ENCODE assay signal across 8 cellular contexts in the genomic region with DNA sequence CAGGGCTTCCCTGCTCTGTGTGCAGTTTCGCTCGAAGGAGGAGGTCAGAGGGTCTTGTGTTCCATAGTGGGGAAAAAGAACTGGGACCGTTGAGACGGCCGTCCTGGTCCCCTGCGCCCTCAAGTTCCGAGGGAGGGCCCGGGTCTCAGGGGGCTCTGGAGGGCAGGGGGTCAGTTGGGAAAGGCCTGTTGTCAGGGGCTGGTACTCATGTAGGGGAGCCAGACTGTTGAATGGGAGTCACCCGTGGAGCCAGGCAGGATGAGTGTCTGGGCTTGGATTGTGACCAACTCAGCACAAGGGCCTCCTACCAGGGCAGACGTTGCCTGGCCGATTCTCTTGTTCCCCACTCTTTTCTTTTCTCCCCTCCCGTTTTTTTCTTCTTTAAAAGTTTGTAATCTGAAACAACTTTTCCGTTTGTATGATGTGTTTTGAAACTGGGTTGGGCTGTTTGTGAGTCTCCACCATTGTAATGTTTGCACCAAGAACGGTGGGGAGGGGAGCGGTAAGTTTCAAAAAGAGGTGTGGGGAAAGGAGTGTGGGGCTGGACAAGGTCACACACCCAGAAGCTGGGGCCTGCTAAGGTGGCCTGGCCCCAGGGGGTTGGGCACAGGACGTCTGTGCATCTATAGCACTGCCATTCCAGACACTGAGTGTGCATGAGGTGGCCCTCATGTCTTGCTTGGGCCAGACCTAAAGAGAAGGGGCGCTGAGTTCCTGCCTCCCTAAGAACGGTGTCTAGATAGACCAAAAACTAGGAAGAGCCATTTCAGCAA. TPM values are rescaled to one million over a fixed set of nuclear protein-coding genes. Genes with fewer than 3 reads are reported as not detected.
DNase-seq lines count a peak whose midpoint lies in the region; ATAC-seq and TF ChIP-seq lines count a peak whose summit lies in the region.

No MANE protein-coding gene starts in this region.

- H2BK15ac ChIP-seq in IMR-90 (ENCODE audit: low read depth, low read length) = no peak overlapping the region

- no peaks in the 10 kb centered on the region for H3K27me3 ChIP-seq in IMR-90 (ENCODE audit: control insufficient read depth, insufficient read depth, low read length)
- no peaks in the 10 kb centered on the region for H3K27me3 ChIP-seq in heart left ventricle
- no peaks in the 10 kb centered on the region for H3K27me3 ChIP-seq in prostate gland (replicated peaks; ENCODE audit: insufficient read depth)

- H3K4me3 ChIP-seq in IMR-90 (ENCODE audit: insufficient read depth, low read depth, low read length) (peak overlapping the region; percentile 90), heart left ventricle (peak overlapping the region; percentile 51 to 98 (median 77)), prostate gland (peak overlapping the region; percentile 64 to 68)

- intact Hi-C loops in IMR-90 (cut with micrococcal nuclease) = loop anchor here (1.0 to 5.0 kb wide), 4 partner anchors 75 to 215 kb away; a partner anchor contains a TSS
- intact Hi-C loops in heart left ventricle (cut with DNase I) = loop anchor here in 6 of 10 donors (5.0 to 10.0 kb wide), 4 partner anchors 75 to 218 kb away; no protein-coding TSS in a partner anchor
- intact Hi-C loops in prostate gland (cut with DNase I) = loop anchor here (5.0 kb wide), 1 partner anchor 80 kb away; no protein-coding TSS in a partner anchor

- peak; percentile 79 for DNase-seq in EH (ENCODE audit: low read depth)
- peak; percentile 77 for DNase-seq in IMR-90
- DNase-seq in heart left ventricle = peak; percentile 46 to 71 (median 61)
- peak; percentile 16 for DNase-seq in prostate gland (ENCODE audit: low spot score)
- DNase-seq in ecto neural progenitor cell (ENCODE audit: low spot score) = no peak
- DNase-seq in KG1 (lab: John Stamatoyannopoulos, UW) = no peak

- in situ Hi-C loops in IMR-90 (cut with MboI; ENCODE audit: low sequenced_read_pairs) = loop anchor here (5.0 to 25.0 kb wide), 2 partner anchors 75 to 270 kb away; no protein-coding TSS in a partner anchor

- H3K14ac ChIP-seq in IMR-90 (replicated peaks; ENCODE audit: low read depth, low read length) = peak overlapping the region; percentile 85

- H3K27ac Mint-ChIP-seq in activated naive CD4-positive, alpha-beta T cell treated with anti-CD3 and anti-CD28 coated beads, Interleukin-2, amount 50 U/mL, for 24 hours = peak overlapping the region; percentile 99

- CTCF ChIA-PET in IMR-90 (lab: Yijun Ruan, JAX) = no interaction called here

- H3K18ac ChIP-seq in IMR-90 (ENCODE audit: low read depth, low read length) = peak overlapping the region; percentile 10; the same call in 1 of the 2 replicates

- H3K4me1 ChIP-seq in IMR-90 (ENCODE audit: control insufficient read depth, insufficient read depth, low read length) (peaks cover 2% of the 10 kb centered on the region; the same call in 1 of the 2 replicates), heart left ventricle (peaks cover 0 to 45% (median 9%) of the 10 kb centered on the region in 12 donors), prostate gland (replicated peaks) (no peaks in the 10 kb centered on the region)

- H3K4me3 Mint-ChIP-seq in activated naive CD4-positive, alpha-beta T cell treated with anti-CD3 and anti-CD28 coated beads, Interleukin-2, amount 50 U/mL, for 24 hours = peak overlapping the region; percentile 95

- peak overlapping the region; percentile 97 for H2AFZ ChIP-seq in IMR-90 (replicated peaks; ENCODE audit: low read length, poor library complexity)

- peak overlapping the region; percentile 3 to 70; a peak in 2 of 4 replicates for H4K8ac ChIP-seq in IMR-90 (ENCODE audit: low read depth in 2 of 2, low read length in 2 of 2)

- peak overlapping the region; percentile 76 for H3K9ac ChIP-seq in IMR-90 (ENCODE audit: low read depth, low read length)

- H3K9me3 Mint-ChIP-seq in activated naive CD4-positive, alpha-beta T cell treated with anti-CD3 and anti-CD28 coated beads, Interleukin-2, amount 50 U/mL, for 24 hours = no peaks in the 10 kb centered on the region

- POLR2A ChIA-PET in IMR-90 (lab: Charles Lee; ENCODE audit: unreplicated experiment) = no interaction called here

- H3K4ac ChIP-seq in IMR-90 (ENCODE audit: low read depth, low read length) = peak overlapping the region; percentile 79

- TF ChIP-seq POLR2A in IMR-90 (IDR thresholded peaks at IDR 0.05; ENCODE audit: low read depth, low read length) (no peak), heart left ventricle (IDR thresholded peaks at IDR 0.05) (no peak), prostate gland (IDR thresholded peaks at IDR 0.05) (no peak)

- peaks cover 1% of the 10 kb centered on the region for H3K36me3 Mint-ChIP-seq in activated naive CD4-positive, alpha-beta T cell treated with anti-CD3 and anti-CD28 coated beads, Interleukin-2, amount 50 U/mL, for 24 hours

- H3K27ac ChIP-seq in IMR-90 (ENCODE audit: insufficient read depth, low read length) = peak overlapping the region; percentile 76
- peak overlapping the region; percentile 14 to 95 (median 84) for H3K27ac ChIP-seq in heart left ventricle
- H3K27ac ChIP-seq in prostate gland = peak overlapping the region; percentile 62 to 71

- no peak overlapping the region for H4K5ac ChIP-seq in IMR-90 (ENCODE audit: low read depth, low read length)

- peak overlapping the region; percentile 97 for H2AK9ac ChIP-seq in IMR-90 (replicated peaks; ENCODE audit: low read depth, low read length, poor library complexity)

- no peaks in the 10 kb centered on the region for H3K27me3 Mint-ChIP-seq in activated naive CD4-positive, alpha-beta T cell treated with anti-CD3 and anti-CD28 coated beads, Interleukin-2, amount 50 U/mL, for 24 hours

- WGBS in IMR-90 (ENCODE audit: extremely low coverage in 2 of 2, insufficient read length in 1 of 2), 2 experiments = 60% methylated on average over 1 of the region's 18 CpGs; no CpG with 5 or more reads in 1 of the 2 experiments
- 32 to 43% (median 39%) methylated on average over 13 to 18 of the region's 18 CpGs for WGBS in heart left ventricle, 4 donors
- 30% methylated on average over 18 of the region's 18 CpGs for WGBS in prostate gland

- peak overlapping the region; percentile 90 for H3K23ac ChIP-seq in IMR-90 (ENCODE audit: low read depth, low read length)

- peak overlapping the region; percentile 76 for H3K4me2 ChIP-seq in IMR-90 (ENCODE audit: low read depth, low read length)

- dilution Hi-C loops in IMR-90 (cut with HindIII; ENCODE audit: low sequenced_read_pairs, unreplicated experiment) = no loop called here

- peak overlapping the region; percentile 63; the same call in 1 of the 2 replicates for H2BK120ac ChIP-seq in IMR-90 (ENCODE audit: low read depth, low read length)

- peak overlapping the region; percentile 32; the same call in 1 of the 2 replicates for H3K56ac ChIP-seq in IMR-90 (ENCODE audit: extremely low read depth, insufficient read depth, low read length)

- peaks cover 22 to 41% of the 10 kb centered on the region in 2 experiments for H3K79me1 ChIP-seq in IMR-90 (ENCODE audit: low read depth in 1 of 2, low read length in 2 of 2)

- H3K9me1 ChIP-seq in IMR-90 (ENCODE audit: insufficient read depth, low read length) = peaks cover 4% of the 10 kb centered on the region

- H4K91ac ChIP-seq in IMR-90 (ENCODE audit: insufficient read depth, low read depth, low read length) = no peak overlapping the region; the same call in 1 of the 2 replicates

- H3K9me3 ChIP-seq in IMR-90 (ENCODE audit: control insufficient read depth, insufficient read depth, low read length) (no peaks in the 10 kb centered on the region), heart left ventricle (no peaks in the 10 kb centered on the region), prostate gland (no peaks in the 10 kb centered on the region)

- ATAC-seq in IMR-90 (ENCODE audit: low read depth) = peak; percentile 61
- peak; percentile 39 to 78 (median 64) for ATAC-seq in heart left ventricle
- no peak for ATAC-seq in GM21737 (IDR thresholded peaks at IDR 0.05; ENCODE audit: unreplicated experiment)

- H4K20me1 ChIP-seq in IMR-90 (ENCODE audit: insufficient read depth, low read length) = no peaks in the 10 kb centered on the region

- H2BK20ac ChIP-seq in IMR-90 (ENCODE audit: low read depth, low read length) = no peak overlapping the region

- no TSS peak for BruUV-seq in IMR-90 (replicated peaks; lab: Mats Ljungman, UMichigan)

- peak overlapping the region; percentile 39 for H2AK5ac ChIP-seq in IMR-90 (ENCODE audit: low read depth, low read length)

- 0 out of 2 replicates have a peak, but pooled peaks have one; percentile 10 for TF ChIP-seq RAD21 in IMR-90 (IDR thresholded peaks at IDR 0.05; ENCODE audit: low read length)

- H3K36me3 ChIP-seq in IMR-90 (ENCODE audit: control insufficient read depth, insufficient read depth, low read length) (no peaks in the 10 kb centered on the region), heart left ventricle (no peaks in the 10 kb centered on the region), prostate gland (no peaks in the 10 kb centered on the region)

- TF ChIP-seq CTCF in IMR-90 (conservative IDR thresholded peaks at IDR 0.05; ENCODE audit: low read depth, low read length) = no peak
- no peak for TF ChIP-seq CTCF in heart left ventricle (IDR thresholded peaks at IDR 0.05)
- no peak for TF ChIP-seq CTCF in prostate gland (IDR thresholded peaks at IDR 0.05)

- H2BK5ac ChIP-seq in IMR-90 (ENCODE audit: low read depth, low read length, poor library complexity, severe bottlenecking) = peak overlapping the region; percentile 46

- peaks cover 69% of the 10 kb centered on the region for H3K4me1 Mint-ChIP-seq in activated naive CD4-positive, alpha-beta T cell treated with anti-CD3 and anti-CD28 coated beads, Interleukin-2, amount 50 U/mL, for 24 hours

TF ChIP-seq in IMR-90, 13 proteins besides CTCF, POLR2A, EP300 and RAD21 (continues in another document):
- TF ChIP-seq CEBPB (IDR thresholded peaks at IDR 0.05; ENCODE audit: low read depth, low read length) = no peak
- TF ChIP-seq BHLHE40 (IDR thresholded peaks at IDR 0.05; ENCODE audit: low read depth, low read length) = no peak
- TF ChIP-seq RCOR1 (IDR thresholded peaks at IDR 0.05; ENCODE audit: insufficient replicate concordance, low read length) = no peak
- no peak for TF ChIP-seq CHD1 (IDR thresholded peaks at IDR 0.05; ENCODE audit: low read depth, low read length)
- TF ChIP-seq RFX5 (IDR thresholded peaks at IDR 0.05; ENCODE audit: low read depth, low read length) = no peak
- no peak for TF ChIP-seq MAFK (IDR thresholded peaks at IDR 0.05; ENCODE audit: low read depth, low read length)

RNA-seq across cellular contexts. Expression of a gene that starts 1.1 kb away (rescaled TPM):
- total RNA-seq in IMR-90 (2012; rRNA removed) = 3.4 and 3.9 TPM in 2 replicates
- 31.4 and 33.7 TPM in 2 replicates for polyA plus RNA-seq in IMR-90 (2012; rRNA removed)
- 30.2 and 33.4 TPM in 2 replicates for polyA plus RNA-seq in IMR-90 (2012; cell fraction: cytosol; rRNA removed)
- 16.1 and 21.9 TPM in 2 replicates for polyA plus RNA-seq in IMR-90 (2012; cell fraction: nucleus; rRNA removed; ENCODE audit: low replicate concordance)
- 10 to 100 TPM in 1 of 9 donors, 1 to 10 TPM in 8; 2.3 to 16.8 (median 3.6) TPM for total RNA-seq in heart left ventricle
- polyA plus RNA-seq in heart left ventricle = 1 to 10 TPM; 2.7 to 3.8 TPM
- total RNA-seq in prostate gland = 10 to 100 TPM; 15.6 to 33.1 TPM

Comparison
In these comparisons a context has a peak if more than half of its experiments do, and no peak if none do; other contexts are left out.
1. DNase-seq: peak in EH (single experiment), IMR-90 (single experiment), heart left ventricle (5 of 5) and prostate gland (single experiment); none in ecto neural progenitor cell (single experiment) and KG1 (single experiment).
2. Peak in every context shown above with its lines, with median percentiles within 50 percentile points of each other: H3K27ac ChIP-seq and H3K4me3 ChIP-seq.